In genomic region chr14:91246051-91246852, GRCh38 we compare ENCODE assay signal across 8 cellular contexts. TPM values are rescaled to one million over a fixed set of nuclear protein-coding genes. Genes with fewer than 3 reads are reported as not detected.
DNase-seq lines count a peak whose midpoint lies in the region; ATAC-seq, FAIRE-seq and TF ChIP-seq lines count a peak whose summit lies in the region.

No MANE protein-coding gene starts in this region.

- no peak for TF ChIP-seq CTCF in ovary (IDR thresholded peaks at IDR 0.05)

- H3K36me3 ChIP-seq in ovary = no peaks in the 10 kb centered on the region

- no peaks in the 10 kb centered on the region for H3K27me3 ChIP-seq in ovary

- H3K36me3 Mint-ChIP-seq in T-cell = peaks cover 8% of the 10 kb centered on the region
- peaks cover 99% of the 10 kb centered on the region for H3K36me3 Mint-ChIP-seq in activated T-helper 17 cell treated with anti-CD3 and anti-CD28 coated beads, Interleukin-2, amount 50 U/mL, for 72 hours (ENCODE audit: low read depth)

- CTCF ChIA-PET in T-cell (lab: Charles Lee) = interaction anchor here (0.5 to 1.7 kb wide), 6 partner anchors 13 to 111 kb away, joined by 3 to 15 read pairs (median 4); no protein-coding TSS in a partner anchor

- intact Hi-C loops in ovary (cut with DNase I) = no loop called here

- peaks cover 0 to 4% (median 4%) of the 10 kb centered on the region in 3 donors for H3K9me3 Mint-ChIP-seq in T-cell
- peaks cover 10% of the 10 kb centered on the region for H3K9me3 Mint-ChIP-seq in activated T-helper 17 cell treated with anti-CD3 and anti-CD28 coated beads, Interleukin-2, amount 50 U/mL, for 72 hours

- H3K27ac ChIP-seq in ovary = no peak overlapping the region

- H3K27ac Mint-ChIP-seq in T-cell = peak overlapping the region; percentile 89 to 90
- peak overlapping the region; percentile 90 for H3K27ac Mint-ChIP-seq in activated T-helper 17 cell treated with anti-CD3 and anti-CD28 coated beads, Interleukin-2, amount 50 U/mL, for 72 hours

- no peak for TF ChIP-seq POLR2A in ovary (IDR thresholded peaks at IDR 0.05)

- peaks cover 87 to 93% (median 87%) of the 10 kb centered on the region in 3 donors for H3K4me1 Mint-ChIP-seq in T-cell
- H3K4me1 Mint-ChIP-seq in activated T-helper 17 cell treated with anti-CD3 and anti-CD28 coated beads, Interleukin-2, amount 50 U/mL, for 72 hours = peaks cover 42% of the 10 kb centered on the region

- no peak overlapping the region for H3K4me3 ChIP-seq in ovary

- H3K27me3 Mint-ChIP-seq in T-cell = no peaks in the 10 kb centered on the region
- H3K27me3 Mint-ChIP-seq in activated T-helper 17 cell treated with anti-CD3 and anti-CD28 coated beads, Interleukin-2, amount 50 U/mL, for 72 hours = no peaks in the 10 kb centered on the region

- ATAC-seq in T-cell (replicated peaks in 1 of 4) = peak; percentile 65 to 82 (median 66)
- ATAC-seq in activated T-helper 17 cell treated with anti-CD3 and anti-CD28 coated beads, Interleukin-2, amount 50 U/mL, for 72 hours (replicated peaks) = peak; percentile 54
- no peak for ATAC-seq in GM18498 (IDR thresholded peaks at IDR 0.05; ENCODE audit: unreplicated experiment)

- POLR2A ChIA-PET in T-cell (lab: Charles Lee) = interaction anchor here (0.5 to 1.5 kb wide), 6 partner anchors 17 to 1648 kb away, joined by 3 to 6 read pairs (median 3); no protein-coding TSS in a partner anchor

- TF ChIP-seq EP300 in ovary (IDR thresholded peaks at IDR 0.05) = no peak

- peak overlapping the region; percentile 60 to 82 (median 62) for H3K4me3 Mint-ChIP-seq in T-cell
- peak overlapping the region; percentile 92 for H3K4me3 Mint-ChIP-seq in activated T-helper 17 cell treated with anti-CD3 and anti-CD28 coated beads, Interleukin-2, amount 50 U/mL, for 72 hours

- WGBS in ovary, 3 donors = 93 to 96% (median 93%) methylated on average over 15 of the region's 15 CpGs

- H3K4me1 ChIP-seq in ovary (ENCODE audit: insufficient read depth) = peaks cover 2% of the 10 kb centered on the region

- H3K9me3 ChIP-seq in ovary = no peaks in the 10 kb centered on the region

- FAIRE-seq in urothelium cell line (lab: Jason Lieb, UNC) = no peak

- DNase-seq in NCI-H1092 (lab: John Stamatoyannopoulos, UW) (peak; percentile 70), T-cell (peak in 33 of 34 experiments; percentile 63 to 93 (median 82)), GM19240 (ENCODE audit: insufficient read length, low spot score) (no peak), urothelium cell line (ENCODE audit: low spot score) (no peak), ovary (no peak)
- DNase-seq in stimulated activated CD4-positive, alpha-beta T cell treated with anti-CD3 and anti-CD28 coated beads, Interleukin-4, amount 100 ng/mL, for 1 hour = peak; percentile 61

RNA-seq across cellular contexts. Expression of gene GPR68, which starts 1.7 kb away (rescaled TPM):
- 10 to 100 TPM in 3 of 5 donors, 1 to 10 TPM in 2; 3.0 to 16.4 (median 10.0) TPM for total RNA-seq in T-cell
- total RNA-seq in activated T-helper 17 cell treated with anti-CD3 and anti-CD28 coated beads, Interleukin-2, amount 50 U/mL, for 72 hours = 10 to 100 TPM; 36.8 to 44.8 TPM
- total RNA-seq in ovary = under 1 TPM in 6 of 7 donors, not detected in 1; 0.17 to 0.57 (median 0.33) TPM
- polyA plus RNA-seq in ovary = under 1 TPM; 0.40 to 0.45 TPM

Comparison
In these comparisons a context has a peak if more than half of its experiments do, and no peak if none do; other contexts are left out.
1. DNase-seq: peak in NCI-H1092 (single experiment), T-cell (33 of 34) and stimulated activated CD4-positive, alpha-beta T cell treated with anti-CD3 and anti-CD28 coated beads, Interleukin-4, amount 100 ng/mL, for 1 hour (single experiment); none in GM19240 (single experiment), urothelium cell line (single experiment) and ovary (0 of 5).